Comparison of ENCODE assay signal across 26 cellular contexts in genomic region chr5:42919600-42919999, GRCh38.
"Had no signal": no experiment of that assay in that cellular context is flagged by ENCODE, and none has a peak within 500 bp of the region (broad histone marks: within the 10 kb centered on the region; RNA-seq: fewer than 3 reads in every experiment).

No MANE protein-coding gene starts in this region.

- H3K9me3 Mint-ChIP-seq: central memory CD8-positive, alpha-beta T cell; dendritic cell treated with granulocyte-macrophage colony-stimulating factor and Interleukin-4, amounts not matched to agents 40 ng/mL and 50 ng/mL, for 4 days; memory B cell; natural killer cell; stimulated activated naive CD8-positive, alpha-beta T cell treated with anti-CD3 and anti-CD28 coated beads, Interleukin-15, amount 100 ng/mL, for 72 hours; type B pancreatic cell had no signal

- H3K4me1 ChIP-seq: colonic mucosa, foreskin keratinocyte, gastroesophageal sphincter, heart left ventricle, parathyroid adenoma, prostate gland, sigmoid colon, spleen, suprapubic skin had no signal

- H3K27me3 ChIP-seq: colonic mucosa, hepatocyte had no signal

- H3K36me3 Mint-ChIP-seq: memory B cell, natural killer cell, type B pancreatic cell had no signal

- H3K36me3 ChIP-seq: colonic mucosa, gastroesophageal sphincter, heart left ventricle, prostate gland, sigmoid colon, spleen, suprapubic skin had no signal

- DNase-seq: colonic mucosa; effector CD8-positive, alpha-beta T cell; endodermal cell; foreskin keratinocyte; heart left ventricle; natural killer cell; right cardiac atrium; sigmoid colon; spleen; stimulated activated naive CD4-positive, alpha-beta T cell; stimulated activated naive CD8-positive, alpha-beta T cell treated with anti-CD3 and anti-CD28 coated beads, Interleukin-15, amount 100 ng/mL, for 72 hours had no signal

- H3K4me3 Mint-ChIP-seq: central memory CD8-positive, alpha-beta T cell; dendritic cell treated with granulocyte-macrophage colony-stimulating factor and Interleukin-4, amounts not matched to agents 40 ng/mL and 50 ng/mL, for 4 days; endodermal cell; memory B cell; natural killer cell; stimulated activated naive CD8-positive, alpha-beta T cell treated with anti-CD3 and anti-CD28 coated beads, Interleukin-15, amount 100 ng/mL, for 72 hours; type B pancreatic cell had no signal

- H3K27me3 Mint-ChIP-seq: central memory CD8-positive, alpha-beta T cell; memory B cell; stimulated activated naive CD8-positive, alpha-beta T cell treated with anti-CD3 and anti-CD28 coated beads, Interleukin-15, amount 100 ng/mL, for 72 hours; type B pancreatic cell had no signal

- H3K4me3 ChIP-seq: colonic mucosa, gastroesophageal sphincter, heart left ventricle, hepatocyte, lung, prostate gland, sigmoid colon, skin epidermis, spleen, suprapubic skin had no signal

- FAIRE-seq: islet of Langerhans had no signal

- ATAC-seq: esophagus mucosa; foreskin keratinocyte; gastroesophageal sphincter; heart left ventricle; left lobe of liver; natural killer cell; right cardiac atrium; stimulated activated naive CD8-positive, alpha-beta T cell treated with anti-CD3 and anti-CD28 coated beads, Interleukin-15, amount 100 ng/mL, for 72 hours had no signal

- H3K9me3 ChIP-seq: colonic mucosa, gastroesophageal sphincter, heart left ventricle, prostate gland, sigmoid colon, suprapubic skin had no signal

- H3K4me1 Mint-ChIP-seq: central memory CD8-positive, alpha-beta T cell; endodermal cell; memory B cell; natural killer cell; stimulated activated naive CD8-positive, alpha-beta T cell treated with anti-CD3 and anti-CD28 coated beads, Interleukin-15, amount 100 ng/mL, for 72 hours had no signal

- H3K27ac Mint-ChIP-seq: dendritic cell treated with granulocyte-macrophage colony-stimulating factor and Interleukin-4, amounts not matched to agents 40 ng/mL and 50 ng/mL, for 4 days; endodermal cell; memory B cell; natural killer cell; stimulated activated naive CD8-positive, alpha-beta T cell treated with anti-CD3 and anti-CD28 coated beads, Interleukin-15, amount 100 ng/mL, for 72 hours; type B pancreatic cell had no signal

- H3K27ac ChIP-seq: colonic mucosa, epithelial cell of prostate, foreskin keratinocyte, gastroesophageal sphincter, heart left ventricle, hepatocyte, parathyroid adenoma, prostate gland, sigmoid colon, skin epidermis, spleen, suprapubic skin had no signal
